ENCODE assay signal across 19 cellular contexts in the genomic region with DNA sequence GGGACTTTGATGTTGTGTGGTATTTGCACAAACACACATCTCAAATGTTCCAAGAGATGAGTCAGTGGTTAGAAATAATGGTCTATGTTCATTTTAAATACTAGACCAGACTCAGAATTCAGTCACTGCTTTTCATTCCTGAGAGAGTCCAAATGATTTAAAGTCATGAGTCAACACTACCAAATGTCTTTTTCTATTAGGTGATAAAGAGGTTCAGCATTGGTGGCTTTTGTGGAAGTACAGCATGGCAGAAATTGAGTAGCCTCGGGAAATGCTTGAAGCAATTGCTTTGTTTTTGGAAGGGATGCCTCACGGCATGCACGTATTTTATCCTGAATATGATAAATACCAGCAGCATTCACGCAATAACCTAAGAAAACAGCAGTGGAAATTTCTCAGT.
A peak's percentile ranks its signal among the peaks of the same experiment; 100 is the strongest.
DNase-seq lines count a peak whose midpoint lies in the region; ATAC-seq, FAIRE-seq and TF ChIP-seq lines count a peak whose summit lies in the region.
"Had no signal": no experiment of that assay in that cellular context is flagged by ENCODE, and none has a peak within 500 bp of the region (broad histone marks: within the 10 kb centered on the region; RNA-seq: fewer than 3 reads in every experiment).

No MANE protein-coding gene starts in this region.

- ATAC-seq in Right ventricle myocardium inferior: no peak
- ATAC-seq: mucosa of descending colon; stimulated activated naive CD8-positive, alpha-beta T cell treated with anti-CD3 and anti-CD28 coated beads, Interleukin-15, Interleukin-2, amounts not matched to agents 100 U/mL and 50 U/mL, for 24 hours had no signal

- no peaks in the 10 kb centered on the region for H3K9me3 ChIP-seq in adrenal gland (replicated peaks in 1 of 3)
- H3K9me3 ChIP-seq: mucosa of descending colon, vagina had no signal

- DNase-seq in Caki2 (ENCODE audit: low read depth) (peak; percentile 59), NCI-H460 (ENCODE audit: extremely low read depth, low read depth) (peak; percentile 1), bronchial epithelial cell (ENCODE audit: low read depth) (peak; percentile 5), osteocyte (ENCODE audit: extremely low spot score, unreplicated experiment) (no peak), DMS 273 (lab: John Stamatoyannopoulos, UW; ENCODE audit: unreplicated experiment) (no peak), adrenal gland (no peak), Right ventricle myocardium inferior (ENCODE audit: missing footprints) (no peak)
- DNase-seq in activated T-cell treated with anti-CD3 and anti-CD28 coated beads, Interleukin-2, amount 50 U/mL, for 1 hour: no peak
- DNase-seq: activated naive CD4-positive, alpha-beta T cell treated with anti-CD3 and anti-CD28 coated beads, Interleukin-2, amount 10 ng/mL, durations not matched to agents 7 days and 5 days; CD4-positive, CD25-positive, alpha-beta regulatory T cell; central memory CD4-positive, alpha-beta T cell; islet precursor cell; KG1; mucosa of descending colon; NCI-H146; NCI-H510A treated with DMSO at 0.1 percent for 48 hours; stimulated activated naive CD8-positive, alpha-beta T cell treated with anti-CD3 and anti-CD28 coated beads, Interleukin-15, Interleukin-2, amounts not matched to agents 100 U/mL and 50 U/mL, for 24 hours had no signal

- no peaks in the 10 kb centered on the region for H3K27me3 Mint-ChIP-seq in osteocyte (ENCODE audit: unreplicated experiment)
- H3K27me3 Mint-ChIP-seq: activated naive CD4-positive, alpha-beta T cell treated with anti-CD3 and anti-CD28 coated beads, Interleukin-2, amount 10 ng/mL, durations not matched to agents 7 days and 5 days; CD4-positive, CD25-positive, alpha-beta regulatory T cell had no signal

- peaks cover 2% of the 10 kb centered on the region for H3K9me3 Mint-ChIP-seq in osteocyte (ENCODE audit: unreplicated experiment)

- no peaks in the 10 kb centered on the region for H3K36me3 ChIP-seq in bronchial epithelial cell (ENCODE audit: control insufficient read depth, insufficient read depth, low read length)
- no peaks in the 10 kb centered on the region for H3K36me3 ChIP-seq in adrenal gland (replicated peaks in 1 of 2)
- H3K36me3 ChIP-seq: vagina had no signal

- H3K27ac Mint-ChIP-seq in osteocyte (ENCODE audit: unreplicated experiment): peak overlapping the region; percentile 90
- H3K27ac Mint-ChIP-seq: activated naive CD4-positive, alpha-beta T cell treated with anti-CD3 and anti-CD28 coated beads, Interleukin-2, amount 10 ng/mL, durations not matched to agents 7 days and 5 days; CD4-positive, CD25-positive, alpha-beta regulatory T cell had no signal

- no peak overlapping the region for H3K27ac ChIP-seq in adrenal gland
- H3K27ac ChIP-seq: parathyroid adenoma, vagina had no signal

- H3K4me3 ChIP-seq in bronchial epithelial cell (ENCODE audit: low read depth, low read length) (no peak overlapping the region), adrenal gland (no peak overlapping the region)
- H3K4me3 ChIP-seq: mucosa of descending colon, vagina had no signal

- TF ChIP-seq POLR2A in adrenal gland (IDR thresholded peaks at IDR 0.05): no peak

- no peaks in the 10 kb centered on the region for H3K4me1 ChIP-seq in adrenal gland (replicated peaks in 1 of 2)
- H3K4me1 ChIP-seq: parathyroid adenoma, vagina had no signal

- TF ChIP-seq CTCF in bronchial epithelial cell (IDR thresholded peaks at IDR 0.05; ENCODE audit: insufficient read depth, low read length, severe bottlenecking) (no peak), osteocyte (IDR thresholded peaks at IDR 0.05) (no peak), adrenal gland (IDR thresholded peaks at IDR 0.05) (no peak)

- in situ Hi-C loops in Caki2 (cut with HindIII; ENCODE audit: low pct_unique_long_range_greater_than_20kb, low sequenced_read_pairs): no loop called here

- no peak for FAIRE-seq in bronchial epithelial cell (lab: Jason Lieb, UNC)

- 54 to 70% (median 61%) methylated on average over 4 of the region's 4 CpGs for WGBS in adrenal gland, 4 donors

- H3K27me3 ChIP-seq in bronchial epithelial cell (ENCODE audit: control insufficient read depth, insufficient read depth, low read length) (no peaks in the 10 kb centered on the region), adrenal gland (no peaks in the 10 kb centered on the region)
- H3K27me3 ChIP-seq: vagina had no signal

- peaks cover 3% of the 10 kb centered on the region for H3K36me3 Mint-ChIP-seq in osteocyte (ENCODE audit: unreplicated experiment)
- H3K36me3 Mint-ChIP-seq: activated naive CD4-positive, alpha-beta T cell treated with anti-CD3 and anti-CD28 coated beads, Interleukin-2, amount 10 ng/mL, durations not matched to agents 7 days and 5 days; CD4-positive, CD25-positive, alpha-beta regulatory T cell had no signal

- H3K4me3 Mint-ChIP-seq in osteocyte (ENCODE audit: unreplicated experiment): no peak overlapping the region
- H3K4me3 Mint-ChIP-seq: activated naive CD4-positive, alpha-beta T cell treated with anti-CD3 and anti-CD28 coated beads, Interleukin-2, amount 10 ng/mL, durations not matched to agents 7 days and 5 days; CD4-positive, CD25-positive, alpha-beta regulatory T cell had no signal

- intact Hi-C loops in adrenal gland (cut with DNase I): no loop called here
- intact Hi-C loops in Right ventricle myocardium inferior (cut with DNase I): no loop called here

- H3K4me1 Mint-ChIP-seq in osteocyte (ENCODE audit: unreplicated experiment): peaks cover 37% of the 10 kb centered on the region
- H3K4me1 Mint-ChIP-seq: activated naive CD4-positive, alpha-beta T cell treated with anti-CD3 and anti-CD28 coated beads, Interleukin-2, amount 10 ng/mL, durations not matched to agents 7 days and 5 days; CD4-positive, CD25-positive, alpha-beta regulatory T cell had no signal

Comparison
In these comparisons a context has a peak if more than half of its experiments do, and no peak if none do; other contexts are left out.
1. DNase-seq: peak in Caki2 (single experiment), NCI-H460 (single experiment) and bronchial epithelial cell (single experiment); none in osteocyte (single experiment), DMS 273 (single experiment), adrenal gland (0 of 7), activated T-cell treated with anti-CD3 and anti-CD28 coated beads, Interleukin-2, amount 50 U/mL, for 1 hour (single experiment) and Right ventricle myocardium inferior (single experiment).